ENCODE assay signal across 9 cellular contexts in the genomic region with DNA sequence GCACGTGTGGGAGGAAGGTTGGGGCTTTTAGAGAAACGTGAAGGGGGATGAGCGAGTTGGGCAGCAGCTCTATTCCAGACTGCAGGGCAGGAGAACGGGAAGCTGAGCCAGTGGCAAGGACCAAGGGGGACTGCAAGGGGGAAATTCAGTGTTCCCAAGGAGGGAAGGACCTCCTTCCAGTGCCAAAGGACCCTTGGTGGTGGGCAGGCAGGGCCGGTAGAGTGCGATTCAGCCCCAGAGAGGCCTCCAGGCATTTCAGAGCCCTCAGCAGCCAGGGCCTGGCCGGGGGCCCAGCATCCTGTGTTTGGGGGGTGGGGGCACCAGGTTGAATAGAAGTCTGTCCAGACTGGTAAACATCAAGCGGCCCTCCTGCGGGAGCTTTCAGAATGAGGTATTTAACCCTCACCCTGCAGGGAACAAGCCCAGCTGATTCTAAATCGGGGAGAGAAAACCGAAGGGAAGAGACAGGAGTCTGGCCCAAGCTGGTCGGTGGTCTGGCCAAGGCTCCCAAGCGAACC. TPM values are rescaled to one million over a fixed set of nuclear protein-coding genes. Genes with fewer than 3 reads are reported as not detected.
A peak's percentile ranks its signal among the peaks of the same experiment; 100 is the strongest.
DNase-seq lines count a peak whose midpoint lies in the region; ATAC-seq and TF ChIP-seq lines count a peak whose summit lies in the region.
"Had no signal": no experiment of that assay in that cellular context is flagged by ENCODE, and none has a peak within 500 bp of the region (broad histone marks: within the 10 kb centered on the region; RNA-seq: fewer than 3 reads in every experiment).

No MANE protein-coding gene starts in this region.

- peaks cover 30% of the 10 kb centered on the region for H3K27me3 ChIP-seq in lower lobe of right lung (ENCODE audit: low read depth)
- H3K27me3 ChIP-seq in tibial nerve: peaks cover 0 to 27% of the 10 kb centered on the region in 2 donors

- TF ChIP-seq CTCF in lower lobe of right lung (IDR thresholded peaks at IDR 0.05): no peak
- TF ChIP-seq CTCF in tibial nerve (IDR thresholded peaks at IDR 0.05): no peak

- TF ChIP-seq EP300 in tibial nerve (IDR thresholded peaks at IDR 0.05): no peak

- H3K4me1 ChIP-seq in lower lobe of right lung (peaks cover 37% of the 10 kb centered on the region), tibial nerve (peaks cover 0 to 31% (median 16%) of the 10 kb centered on the region in 4 donors)
- H3K4me1 ChIP-seq: Caco-2 had no signal

- H3K4me1 Mint-ChIP-seq in activated T-cell treated with anti-CD3 and anti-CD28 coated beads, Interleukin-2, amount 50 U/mL, for 4 hours (ENCODE audit: low read depth): peaks cover 38% of the 10 kb centered on the region
- peaks cover 28% of the 10 kb centered on the region for H3K4me1 Mint-ChIP-seq in activated naive CD8-positive, alpha-beta T cell treated with anti-CD3 and anti-CD28 coated beads, Interleukin-2, amount 10 ng/mL, durations not matched to agents 7 days and 5 days

- H3K27ac Mint-ChIP-seq in activated naive CD8-positive, alpha-beta T cell treated with anti-CD3 and anti-CD28 coated beads, Interleukin-2, amount 10 ng/mL, durations not matched to agents 7 days and 5 days: peak overlapping the region; percentile 60

- H3K4me3 Mint-ChIP-seq in activated T-cell treated with anti-CD3 and anti-CD28 coated beads, Interleukin-2, amount 50 U/mL, for 4 hours: peak overlapping the region; percentile 77
- H3K4me3 Mint-ChIP-seq in activated naive CD8-positive, alpha-beta T cell treated with anti-CD3 and anti-CD28 coated beads, Interleukin-2, amount 10 ng/mL, durations not matched to agents 7 days and 5 days: peak overlapping the region; percentile 89

- no peaks in the 10 kb centered on the region for H3K36me3 ChIP-seq in lower lobe of right lung
- H3K36me3 ChIP-seq in tibial nerve: no peaks in the 10 kb centered on the region

- DNase-seq in activated T-cell treated with anti-CD3 and anti-CD28 coated beads, Interleukin-2, amount 50 U/mL, for 4 hours: no peak
- no peak for DNase-seq in activated T-cell treated with anti-CD3 and anti-CD28 coated beads, Interleukin-2, amount 50 U/mL, for 1 hour
- DNase-seq in activated naive CD8-positive, alpha-beta T cell treated with anti-CD3 and anti-CD28 coated beads, Interleukin-2, amount 10 ng/mL, durations not matched to agents 7 days and 5 days: no peak
- DNase-seq in lower lobe of right lung (no peak), tibial nerve (ENCODE audit: low spot score in 2 of 2) (no peak), NCI-H2227 (lab: John Stamatoyannopoulos, UW; ENCODE audit: unreplicated experiment) (no peak), cerebellar cortex (ENCODE audit: low spot score) (no peak), LoVo (ENCODE audit: low spot score) (no peak)

- H3K27ac ChIP-seq in lower lobe of right lung (no peak overlapping the region), tibial nerve (peak overlapping the region in 2 of 4 donors; percentile 62 to 73)

- H3K9me3 ChIP-seq in lower lobe of right lung (no peaks in the 10 kb centered on the region), tibial nerve (no peaks in the 10 kb centered on the region)
- H3K9me3 ChIP-seq: Caco-2 had no signal

- no peak for TF ChIP-seq POLR2A in tibial nerve (IDR thresholded peaks at IDR 0.05)

- H3K27me3 Mint-ChIP-seq in activated T-cell treated with anti-CD3 and anti-CD28 coated beads, Interleukin-2, amount 50 U/mL, for 4 hours (ENCODE audit: low read depth): peaks cover 7% of the 10 kb centered on the region
- peaks cover 33% of the 10 kb centered on the region for H3K27me3 Mint-ChIP-seq in activated naive CD8-positive, alpha-beta T cell treated with anti-CD3 and anti-CD28 coated beads, Interleukin-2, amount 10 ng/mL, durations not matched to agents 7 days and 5 days

- 32 to 39% methylated on average over 12 to 13 of the region's 13 CpGs for WGBS in tibial nerve, 2 donors

- no peaks in the 10 kb centered on the region for H3K9me3 Mint-ChIP-seq in activated T-cell treated with anti-CD3 and anti-CD28 coated beads, Interleukin-2, amount 50 U/mL, for 4 hours
- no peaks in the 10 kb centered on the region for H3K9me3 Mint-ChIP-seq in activated naive CD8-positive, alpha-beta T cell treated with anti-CD3 and anti-CD28 coated beads, Interleukin-2, amount 10 ng/mL, durations not matched to agents 7 days and 5 days

- intact Hi-C loops in lower lobe of right lung (cut with DNase I): no loop called here

- no peaks in the 10 kb centered on the region for H3K36me3 Mint-ChIP-seq in activated T-cell treated with anti-CD3 and anti-CD28 coated beads, Interleukin-2, amount 50 U/mL, for 4 hours (ENCODE audit: insufficient read depth)
- H3K36me3 Mint-ChIP-seq in activated naive CD8-positive, alpha-beta T cell treated with anti-CD3 and anti-CD28 coated beads, Interleukin-2, amount 10 ng/mL, durations not matched to agents 7 days and 5 days: no peaks in the 10 kb centered on the region

- H3K4me3 ChIP-seq in lower lobe of right lung (peak overlapping the region; percentile 57), tibial nerve (peak overlapping the region; percentile 12 to 48 (median 35))

- POLR2A ChIA-PET in activated naive CD8-positive, alpha-beta T cell treated with anti-CD3 and anti-CD28 coated beads, Interleukin-2, amount 10 ng/mL, durations not matched to agents 7 days and 5 days (lab: Charles Lee): interaction anchor here (0.6 to 1.7 kb wide), 8 partner anchors 15 to 142 kb away, joined by 3 to 7 read pairs (median 3); no protein-coding TSS in a partner anchor

- ATAC-seq in activated T-cell treated with anti-CD3 and anti-CD28 coated beads, Interleukin-2, amount 50 U/mL, for 4 hours: no peak
- no peak for ATAC-seq in activated naive CD8-positive, alpha-beta T cell treated with anti-CD3 and anti-CD28 coated beads, Interleukin-2, amount 10 ng/mL, durations not matched to agents 7 days and 5 days (ENCODE audit: low read depth)
- ATAC-seq in lower lobe of right lung: no peak

RNA-seq across cellular contexts. Expression of a gene that starts 2.3 kb away (rescaled TPM):
- 1 to 10 TPM in 2 of 3 donors, under 1 TPM in 1; 0.96 to 2.5 (median 1.2) TPM for total RNA-seq in activated T-cell treated with anti-CD3 and anti-CD28 coated beads, Interleukin-2, amount 50 U/mL, for 4 hours
- 1 to 10 TPM; 6.0 to 7.2 TPM for total RNA-seq in activated naive CD8-positive, alpha-beta T cell treated with anti-CD3 and anti-CD28 coated beads, Interleukin-2, amount 10 ng/mL, durations not matched to agents 7 days and 5 days
- total RNA-seq in lower lobe of right lung (7.6 TPM), tibial nerve (1 to 10 TPM; 3.3 to 8.8 (median 7.0) TPM)

RNA-seq across cellular contexts. Expression of a gene that starts 56.7 kb away (rescaled TPM):
- 10 to 100 TPM; 56.4 to 59.6 (median 59.5) TPM for total RNA-seq in activated T-cell treated with anti-CD3 and anti-CD28 coated beads, Interleukin-2, amount 50 U/mL, for 4 hours
- 10 to 100 TPM; 20.6 to 21.2 TPM for total RNA-seq in activated naive CD8-positive, alpha-beta T cell treated with anti-CD3 and anti-CD28 coated beads, Interleukin-2, amount 10 ng/mL, durations not matched to agents 7 days and 5 days
- total RNA-seq in lower lobe of right lung (42.5 TPM), tibial nerve (10 to 100 TPM; 27.0 to 51.1 (median 32.1) TPM)

RNA-seq across cellular contexts. Expression of a gene that starts 58.7 kb away (rescaled TPM):
- total RNA-seq in activated T-cell treated with anti-CD3 and anti-CD28 coated beads, Interleukin-2, amount 50 U/mL, for 4 hours: 100 to 1,000 TPM; 128 to 153 (median 142) TPM
- total RNA-seq in activated naive CD8-positive, alpha-beta T cell treated with anti-CD3 and anti-CD28 coated beads, Interleukin-2, amount 10 ng/mL, durations not matched to agents 7 days and 5 days: 100 to 1,000 TPM; 133 to 138 TPM
- total RNA-seq in lower lobe of right lung: 72.8 TPM
- total RNA-seq in tibial nerve: 10 to 100 TPM; 36.7 to 55.2 (median 45.1) TPM
